ENCODE assay signal across 17 cellular contexts in genomic region chr2:20626698-20627471, GRCh38. TPM values are rescaled to one million over a fixed set of nuclear protein-coding genes. Genes with fewer than 3 reads are reported as not detected.
A peak's percentile ranks its signal among the peaks of the same experiment; 100 is the strongest.
DNase-seq lines count a peak whose midpoint lies in the region; ATAC-seq and TF ChIP-seq lines count a peak whose summit lies in the region.
"Had no signal": no experiment of that assay in that cellular context is flagged by ENCODE, and none has a peak within 500 bp of the region (broad histone marks: within the 10 kb centered on the region; RNA-seq: fewer than 3 reads in every experiment).

No MANE protein-coding gene starts in this region.

- ATAC-seq in lower lobe of right lung (no peak), HG02678 (IDR thresholded peaks at IDR 0.05; ENCODE audit: unreplicated experiment) (no peak)
- ATAC-seq in stimulated activated effector memory CD8-positive, alpha-beta T cell treated with anti-CD3 and anti-CD28 coated beads, Interleukin-12 subunit alpha, Interleukin-12 subunit beta, amount 100 ng/mL, for 72 hours: no peak
- ATAC-seq: activated T-cell treated with anti-CD3 and anti-CD28 coated beads, Interleukin-2, amount 50 U/mL, for 72 hours; PC-3; T-helper 17 cell had no signal

- no peak overlapping the region for H3K4me3 Mint-ChIP-seq in stimulated activated effector memory CD8-positive, alpha-beta T cell treated with anti-CD3 and anti-CD28 coated beads, Interleukin-12 subunit alpha, Interleukin-12 subunit beta, amount 100 ng/mL, for 72 hours
- H3K4me3 Mint-ChIP-seq: activated T-cell treated with anti-CD3 and anti-CD28 coated beads, Interleukin-2, amount 50 U/mL, for 72 hours; T-helper 17 cell had no signal

- H3K36me3 Mint-ChIP-seq in stimulated activated effector memory CD8-positive, alpha-beta T cell treated with anti-CD3 and anti-CD28 coated beads, Interleukin-12 subunit alpha, Interleukin-12 subunit beta, amount 100 ng/mL, for 72 hours: peaks cover 7% of the 10 kb centered on the region

- H3K79me2 ChIP-seq in fibroblast of lung (ENCODE audit: control insufficient read depth, insufficient read depth, low read length): no peaks in the 10 kb centered on the region

- intact Hi-C loops in lower lobe of right lung (cut with DNase I): no loop called here

- no peak overlapping the region for H3K9ac ChIP-seq in fibroblast of lung (ENCODE audit: insufficient read depth, low read length)

- H3K4me3 ChIP-seq in fibroblast of lung (replicated peaks in 1 of 4; ENCODE audit: control extremely low read depth in 1 of 4, insufficient read depth in 1 of 4, low read depth in 3 of 4, low read length in 4 of 4): no peak overlapping the region
- H3K4me3 ChIP-seq in lower lobe of right lung: no peak overlapping the region

- POLR2A ChIA-PET in RWPE1 (lab: Yijun Ruan, JAX; ENCODE audit: low non-redundant PET): no interaction called here

- H3K27me3 ChIP-seq in fibroblast of lung (ENCODE audit: control insufficient read depth, insufficient read depth, low read length) (no peaks in the 10 kb centered on the region), lower lobe of right lung (ENCODE audit: low read depth) (no peaks in the 10 kb centered on the region)

- CTCF ChIA-PET in RWPE1 (lab: Yijun Ruan, JAX): interaction anchor here (0.6 to 0.7 kb wide), 2 partner anchors 21 to 35 kb away, joined by 3 to 4 read pairs; no protein-coding TSS in a partner anchor

- no peak overlapping the region for H3K4me2 ChIP-seq in fibroblast of lung (ENCODE audit: extremely low read depth, insufficient read depth, low read length)

- H3K9me3 ChIP-seq in fibroblast of lung (ENCODE audit: control insufficient read depth, insufficient read depth, low read depth, low read length) (no peaks in the 10 kb centered on the region), lower lobe of right lung (no peaks in the 10 kb centered on the region)

- no peaks in the 10 kb centered on the region for H4K20me1 ChIP-seq in fibroblast of lung (ENCODE audit: control insufficient read depth, extremely low read depth, insufficient read depth, low read length)

- H3K4me1 Mint-ChIP-seq in stimulated activated effector memory CD8-positive, alpha-beta T cell treated with anti-CD3 and anti-CD28 coated beads, Interleukin-12 subunit alpha, Interleukin-12 subunit beta, amount 100 ng/mL, for 72 hours: no peaks in the 10 kb centered on the region

- H3K4me1 ChIP-seq in fibroblast of lung (ENCODE audit: control insufficient read depth, extremely low read depth, insufficient read depth, low read length) (peaks cover 10% of the 10 kb centered on the region), lower lobe of right lung (peaks cover 13% of the 10 kb centered on the region)

- TF ChIP-seq CTCF in RWPE1 (conservative IDR thresholded peaks at IDR 0.05; ENCODE audit: low read depth) (no peak), fibroblast of lung (conservative IDR thresholded peaks at IDR 0.05 in 1 of 2, IDR thresholded peaks at IDR 0.05 in 1 of 2; ENCODE audit: low read depth in 1 of 2, low read length in 2 of 2) (no peak), lower lobe of right lung (IDR thresholded peaks at IDR 0.05) (no peak)

- no peaks in the 10 kb centered on the region for H3K9me3 Mint-ChIP-seq in stimulated activated effector memory CD8-positive, alpha-beta T cell treated with anti-CD3 and anti-CD28 coated beads, Interleukin-12 subunit alpha, Interleukin-12 subunit beta, amount 100 ng/mL, for 72 hours
- H3K9me3 Mint-ChIP-seq: activated T-cell treated with anti-CD3 and anti-CD28 coated beads, Interleukin-2, amount 50 U/mL, for 72 hours had no signal

- H3K27ac Mint-ChIP-seq in stimulated activated effector memory CD8-positive, alpha-beta T cell treated with anti-CD3 and anti-CD28 coated beads, Interleukin-12 subunit alpha, Interleukin-12 subunit beta, amount 100 ng/mL, for 72 hours: peak overlapping the region; percentile 10
- H3K27ac Mint-ChIP-seq: activated T-cell treated with anti-CD3 and anti-CD28 coated beads, Interleukin-2, amount 50 U/mL, for 72 hours; T-helper 17 cell had no signal

- no peak overlapping the region for H2AFZ ChIP-seq in fibroblast of lung (ENCODE audit: low read length)

- no peak for DNase-seq in RWPE1 (ENCODE audit: low spot score)
- DNase-seq in fibroblast of lung (ENCODE audit: low read depth in 2 of 2): no peak
- DNase-seq in lower lobe of right lung: peak; percentile 28
- no peak for DNase-seq in stimulated activated effector memory CD8-positive, alpha-beta T cell treated with anti-CD3 and anti-CD28 coated beads, Interleukin-12 subunit alpha, Interleukin-12 subunit beta, amount 100 ng/mL, for 72 hours (ENCODE audit: low spot score in 2 of 2)
- no peak for DNase-seq in KG1 (lab: John Stamatoyannopoulos, UW)
- DNase-seq in COLO668 (lab: John Stamatoyannopoulos, UW; ENCODE audit: unreplicated experiment): no peak
- DNase-seq in NK-92 (lab: John Stamatoyannopoulos, UW; ENCODE audit: unreplicated experiment): no peak
- DNase-seq: activated CD4-positive, alpha-beta T cell treated with anti-CD3 and anti-CD28 coated beads for 48 hours; activated T-cell treated with anti-CD3 and anti-CD28 coated beads, Interleukin-2, amount 50 U/mL, for 72 hours; foreskin melanocyte; NCI-H1105 treated with DMSO at 0.1 percent for 48 hours; NCI-H510A treated with DMSO at 0.1 percent for 48 hours; occipital lobe; PC-3 had no signal

- H3K27ac ChIP-seq in RWPE1 (0 out of 2 replicates have a peak overlapping the region, but pooled peaks have one; percentile 6), fibroblast of lung (ENCODE audit: insufficient read depth, low read length) (peak overlapping the region; percentile 57), lower lobe of right lung (peak overlapping the region; percentile 24)

- peaks cover 5% of the 10 kb centered on the region for H3K36me3 ChIP-seq in fibroblast of lung (ENCODE audit: control insufficient read depth, insufficient read depth, low read length)
- H3K36me3 ChIP-seq in lower lobe of right lung: peaks cover 47% of the 10 kb centered on the region

RNA-seq across cellular contexts. Expression of gene HS1BP3, which starts 24.0 kb away (rescaled TPM):
- total RNA-seq in fibroblast of lung (32.4 and 38.1 TPM in 2 replicates), lower lobe of right lung (39.9 TPM)
- 17.8 and 21.6 TPM in 2 replicates for polyA plus RNA-seq in fibroblast of lung
- polyA plus RNA-seq in fibroblast of lung (2012): 23.7 and 27.9 TPM in 2 replicates
- 29.4 and 34.9 TPM in 2 replicates for polyA minus RNA-seq in fibroblast of lung (ENCODE audit: low replicate concordance)

RNA-seq across cellular contexts. Expression of gene GDF7, which starts 40.1 kb away (rescaled TPM):
- total RNA-seq in fibroblast of lung: under 0.01 and 0.33 TPM in 2 replicates
- 0.02 TPM in 1 of 2 replicates, not detected in the other for polyA plus RNA-seq in fibroblast of lung
- polyA plus RNA-seq in fibroblast of lung (2012): 0.02 and 0.05 TPM in 2 replicates
- 0.04 TPM in 2 replicates for polyA minus RNA-seq in fibroblast of lung (ENCODE audit: low replicate concordance)
- total RNA-seq in lower lobe of right lung: 0.62 TPM
- polyA plus RNA-seq: keratinocyte had no signal

Comparison
In these comparisons a context has a peak if more than half of its experiments do, and no peak if none do; other contexts are left out.
1. H3K27ac ChIP-seq: peak in every context shown above with its lines; median percentile 57 in fibroblast of lung; 24 in lower lobe of right lung; 6 in RWPE1.